16 cellular contexts compared by ENCODE assay signal in the genomic region with DNA sequence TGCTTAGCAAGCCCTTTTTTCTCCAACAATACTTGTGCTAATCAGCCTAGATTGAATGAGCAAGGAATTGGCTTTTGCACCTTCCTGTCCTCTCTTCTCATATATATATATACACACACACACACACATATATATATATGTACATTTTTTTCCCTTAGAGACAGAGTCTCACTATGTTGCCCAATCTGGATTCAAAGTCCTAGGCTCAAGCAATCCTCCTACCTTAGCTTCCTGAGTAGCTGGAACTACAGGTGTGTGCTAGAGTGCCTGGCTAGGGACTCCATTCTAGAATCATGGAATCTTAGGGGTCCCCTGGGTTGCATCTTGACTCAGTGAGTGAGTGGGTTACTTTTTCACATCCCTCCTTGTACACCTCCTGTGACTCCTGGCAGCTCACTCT.
"Had no signal": no experiment of that assay in that cellular context is flagged by ENCODE, and none has a peak within 500 bp of the region (broad histone marks: within the 10 kb centered on the region; RNA-seq: fewer than 3 reads in every experiment).

No MANE protein-coding gene starts in this region.

- H3K4me3 Mint-ChIP-seq: activated CD4-positive, alpha-beta memory T cell treated with anti-CD3 and anti-CD28 coated beads for 36 hours; activated CD4-positive, alpha-beta T cell treated with anti-CD3 and anti-CD28 coated beads for 36 hours; activated naive CD4-positive, alpha-beta T cell treated with anti-CD3 and anti-CD28 coated beads for 36 hours; naive thymus-derived CD8-positive, alpha-beta T cell; T-helper 2 cell treated with Interferon-gamma antibody and Interleukin-4, amounts not matched to agents 5 μg/mL and 100 μg/mL, for 36 hours had no signal

- H3K9me3 Mint-ChIP-seq: activated CD4-positive, alpha-beta memory T cell treated with anti-CD3 and anti-CD28 coated beads for 36 hours; activated naive CD4-positive, alpha-beta T cell treated with anti-CD3 and anti-CD28 coated beads for 36 hours; naive thymus-derived CD8-positive, alpha-beta T cell; T-helper 2 cell treated with Interferon-gamma antibody and Interleukin-4, amounts not matched to agents 5 μg/mL and 100 μg/mL, for 36 hours had no signal

- H3K27me3 ChIP-seq: tibial artery, uterus had no signal

- DNase-seq: activated CD4-positive, alpha-beta memory T cell treated with anti-CD3 and anti-CD28 coated beads for 36 hours; activated CD4-positive, alpha-beta T cell treated with anti-CD3 and anti-CD28 coated beads for 36 hours; activated naive CD4-positive, alpha-beta T cell treated with anti-CD3 and anti-CD28 coated beads for 36 hours; aorta; cerebellar nuclear complex; effector CD4-positive, alpha-beta T cell; mesendoderm; naive thymus-derived CD8-positive, alpha-beta T cell; retina; stimulated activated CD4-positive, alpha-beta T cell treated with anti-CD3 and anti-CD28 coated beads, Interleukin-2, amount 100 ng/mL, for 24 hours; stimulated activated naive CD4-positive, alpha-beta T cell treated with Interleukin-2 at 50 U/mL for 16 hours; substantia nigra; tibial artery; uterus had no signal

- H3K27me3 Mint-ChIP-seq: activated CD4-positive, alpha-beta memory T cell treated with anti-CD3 and anti-CD28 coated beads for 36 hours; activated CD4-positive, alpha-beta T cell treated with anti-CD3 and anti-CD28 coated beads for 36 hours; naive thymus-derived CD8-positive, alpha-beta T cell had no signal

- ATAC-seq: activated CD4-positive, alpha-beta T cell treated with anti-CD3 and anti-CD28 coated beads for 36 hours; esophagus mucosa; naive thymus-derived CD8-positive, alpha-beta T cell had no signal

- H3K9me3 ChIP-seq: tibial artery, uterus had no signal

- H3K27ac Mint-ChIP-seq: activated CD4-positive, alpha-beta memory T cell treated with anti-CD3 and anti-CD28 coated beads for 36 hours; activated CD4-positive, alpha-beta T cell treated with anti-CD3 and anti-CD28 coated beads for 36 hours; activated naive CD4-positive, alpha-beta T cell treated with anti-CD3 and anti-CD28 coated beads for 36 hours; T-helper 2 cell treated with Interferon-gamma antibody and Interleukin-4, amounts not matched to agents 5 μg/mL and 100 μg/mL, for 36 hours had no signal

- H3K27ac ChIP-seq: tibial artery, uterus had no signal

- H3K36me3 Mint-ChIP-seq: activated CD4-positive, alpha-beta memory T cell treated with anti-CD3 and anti-CD28 coated beads for 36 hours had no signal

- H3K4me3 ChIP-seq: tibial artery, uterus had no signal

- H3K36me3 ChIP-seq: tibial artery, uterus had no signal
